29 cellular contexts compared by ENCODE assay signal in genomic region chr3:184857099-184857498, GRCh38.
"Had no signal": no experiment of that assay in that cellular context is flagged by ENCODE, and none has a peak within 500 bp of the region (broad histone marks: within the 10 kb centered on the region; RNA-seq: fewer than 3 reads in every experiment).

No MANE protein-coding gene starts in this region.

- DNase-seq: colonic mucosa; cortex of kidney; dermis blood vessel endothelial cell; dorsolateral prefrontal cortex; effector CD4-positive, alpha-beta T cell; effector CD8-positive, alpha-beta T cell; effector memory CD4-positive, alpha-beta T cell; effector memory CD8-positive, alpha-beta T cell; endodermal cell; erythroblast; esophagus squamous epithelium; foreskin fibroblast; foreskin keratinocyte; foreskin melanocyte; gastrocnemius medialis; glutamatergic neuron; head of caudate nucleus; heart left ventricle; heart right ventricle had no signal

- H3K4me3 ChIP-seq: colonic mucosa, coronary artery, dorsolateral prefrontal cortex, esophagus muscularis mucosa, esophagus squamous epithelium, gastrocnemius medialis, gastroesophageal sphincter, heart left ventricle, heart right ventricle had no signal

- H3K27ac Mint-ChIP-seq: dendritic cell treated with granulocyte-macrophage colony-stimulating factor and Interleukin-4, amounts not matched to agents 40 ng/mL and 50 ng/mL, for 4 days; effector memory CD8-positive, alpha-beta T cell; endodermal cell had no signal

- H3K27me3 Mint-ChIP-seq: dendritic cell treated with granulocyte-macrophage colony-stimulating factor and Interleukin-4, amounts not matched to agents 40 ng/mL and 50 ng/mL, for 4 days; effector memory CD8-positive, alpha-beta T cell had no signal

- ATAC-seq: effector memory CD8-positive, alpha-beta T cell; esophagus mucosa; foreskin keratinocyte; gastrocnemius medialis; gastroesophageal sphincter; heart left ventricle; heart right ventricle had no signal

- H3K9me3 Mint-ChIP-seq: dendritic cell treated with granulocyte-macrophage colony-stimulating factor and Interleukin-4, amounts not matched to agents 40 ng/mL and 50 ng/mL, for 4 days; effector memory CD8-positive, alpha-beta T cell; endodermal cell had no signal

- H3K4me1 Mint-ChIP-seq: endodermal cell had no signal

- FAIRE-seq: colon, endometrium, endothelial cell of umbilical vein, frontal cortex had no signal

- H3K27me3 ChIP-seq: colonic mucosa, dorsolateral prefrontal cortex, esophagus muscularis mucosa, esophagus squamous epithelium, foreskin keratinocyte, gastrocnemius medialis, gastroesophageal sphincter, heart left ventricle, heart right ventricle had no signal

- H3K9me3 ChIP-seq: colonic mucosa, esophagus muscularis mucosa, esophagus squamous epithelium, gastrocnemius medialis, gastroesophageal sphincter, heart left ventricle, heart right ventricle had no signal

- H3K4me3 Mint-ChIP-seq: dendritic cell treated with granulocyte-macrophage colony-stimulating factor and Interleukin-4, amounts not matched to agents 40 ng/mL and 50 ng/mL, for 4 days; effector memory CD8-positive, alpha-beta T cell; endodermal cell had no signal

- H3K36me3 ChIP-seq: colonic mucosa had no signal

- H3K4me1 ChIP-seq: colonic mucosa, esophagus muscularis mucosa, esophagus squamous epithelium, foreskin keratinocyte, gastrocnemius medialis, gastroesophageal sphincter, heart left ventricle, heart right ventricle had no signal

- H3K27ac ChIP-seq: colonic mucosa, coronary artery, dorsolateral prefrontal cortex, epithelial cell of prostate, esophagus muscularis mucosa, esophagus squamous epithelium, foreskin keratinocyte, gastrocnemius medialis, gastroesophageal sphincter, heart left ventricle, heart right ventricle had no signal
